8 cellular contexts compared by ENCODE assay signal in genomic region chr2:212686285-212686895, GRCh38.
A peak's percentile ranks its signal among the peaks of the same experiment; 100 is the strongest.
DNase-seq lines count a peak whose midpoint lies in the region; ATAC-seq and TF ChIP-seq lines count a peak whose summit lies in the region.

No MANE protein-coding gene starts in this region.

- H3K9ac ChIP-seq in neural cell (ENCODE audit: low read length) = no peak overlapping the region

- H3K9me3 ChIP-seq in esophagus squamous epithelium (no peaks in the 10 kb centered on the region), neural cell (ENCODE audit: low read length) (no peaks in the 10 kb centered on the region)

- peaks cover 0 to 8% (median 0%) of the 10 kb centered on the region in 3 donors for H3K4me1 ChIP-seq in esophagus squamous epithelium

- intact Hi-C loops in esophagus squamous epithelium (cut with DNase I) = loop anchor here (5.0 kb wide), 1 partner anchor 466 kb away; the partner anchor contains the start of gene IKZF2

- H3K4me3 ChIP-seq in esophagus squamous epithelium = no peak overlapping the region
- no peak overlapping the region for H3K4me3 ChIP-seq in neural cell (ENCODE audit: low read length)

- H3K9me2 ChIP-seq in neural cell (ENCODE audit: insufficient read depth, low read length) = no peaks in the 10 kb centered on the region

- no peak overlapping the region for H2AFZ ChIP-seq in neural cell (ENCODE audit: low read depth, low read length)

- H3K4me2 ChIP-seq in neural cell (ENCODE audit: low read length) = no peak overlapping the region

- WGBS in esophagus squamous epithelium, 2 donors = 23 to 24% methylated on average over 10 of the region's 10 CpGs

- TF ChIP-seq POLR2A in esophagus squamous epithelium (IDR thresholded peaks at IDR 0.05) = no peak

- TF ChIP-seq EP300 in neural cell (conservative IDR thresholded peaks at IDR 0.05; ENCODE audit: poor library complexity, severe bottlenecking) = no peak

- DNase-seq in C1 segment of cervical spinal cord (lab: John Stamatoyannopoulos, UW) (peak in 9 of 14 donors; percentile 0 to 34 (median 9)), NCI-H82 (lab: John Stamatoyannopoulos, UW) (peak; percentile 82), esophagus squamous epithelium (lab: John Stamatoyannopoulos, UW) (no peak), substantia nigra (lab: John Stamatoyannopoulos, UW) (peak in 30 of 49 donors; percentile 2 to 54 (median 22))
- DNase-seq in activated CD8-positive, alpha-beta memory T cell treated with anti-CD3 and anti-CD28 coated beads, Interleukin-2, amount 50 U/mL, for 4 hours = peak; percentile 57

- H3K36me3 ChIP-seq in esophagus squamous epithelium (no peaks in the 10 kb centered on the region), neural cell (ENCODE audit: insufficient read depth, low read length) (no peaks in the 10 kb centered on the region)

- H3K27me3 ChIP-seq in esophagus squamous epithelium (no peaks in the 10 kb centered on the region), neural cell (ENCODE audit: insufficient read depth, low read depth, low read length) (no peaks in the 10 kb centered on the region)

- H4K20me1 ChIP-seq in neural cell (ENCODE audit: insufficient read depth) = no peaks in the 10 kb centered on the region

- ATAC-seq in GM18909 (IDR thresholded peaks at IDR 0.05; ENCODE audit: poor library complexity, unreplicated experiment) = peak; percentile 79
- peak; percentile 71 for ATAC-seq in HG03460 (IDR thresholded peaks at IDR 0.05; ENCODE audit: unreplicated experiment)

- TF ChIP-seq RAD21 in neural cell (conservative IDR thresholded peaks at IDR 0.05) = peak; percentile 95

- no peak overlapping the region for H3K27ac ChIP-seq in esophagus squamous epithelium
- no peak overlapping the region for H3K27ac ChIP-seq in neural cell (ENCODE audit: low read length)
- no peak overlapping the region for H3K27ac ChIP-seq in substantia nigra (ENCODE audit: low read depth, low read length, poor library complexity, severe bottlenecking)

- H3K79me2 ChIP-seq in neural cell (replicated peaks; ENCODE audit: insufficient read depth, low read length) = no peaks in the 10 kb centered on the region

- peak; percentile 48 to 89 (median 81) for TF ChIP-seq CTCF in esophagus squamous epithelium (IDR thresholded peaks at IDR 0.05)
- peak; percentile 90 for TF ChIP-seq CTCF in neural cell (IDR thresholded peaks at IDR 0.05; ENCODE audit: poor library complexity, severe bottlenecking)

- H3F3A ChIP-seq in neural cell (ENCODE audit: insufficient read depth, low read length, poor library complexity, severe bottlenecking) = no peaks in the 10 kb centered on the region

TF ChIP-seq in neural cell, 6 proteins besides CTCF, POLR2A, EP300 and RAD21:
- TF ChIP-seq TAF1 (IDR thresholded peaks at IDR 0.05; ENCODE audit: low read depth) = no peak
- peak; percentile 93 for TF ChIP-seq SMC3 (conservative IDR thresholded peaks at IDR 0.05; ENCODE audit: poor library complexity)
